25 cellular contexts compared by ENCODE assay signal in the genomic region with DNA sequence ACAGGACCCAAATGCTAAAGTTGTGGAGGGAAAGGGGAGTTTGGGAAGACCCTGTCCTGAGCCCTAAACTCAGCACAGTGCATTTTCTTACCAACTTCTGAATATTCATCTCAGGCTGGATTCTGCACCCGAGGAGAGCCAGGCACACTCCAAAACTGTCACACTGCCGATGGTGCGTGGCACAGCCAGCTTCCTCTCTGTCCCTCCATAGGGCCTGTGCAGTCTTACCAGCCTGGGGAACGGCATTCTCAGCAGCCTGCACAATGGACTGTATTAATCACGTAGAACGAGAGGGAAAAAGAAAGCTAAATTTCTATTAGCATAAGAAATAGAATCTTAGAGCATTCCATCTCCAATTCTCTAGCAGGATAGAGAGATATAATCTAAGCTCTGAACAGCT.
"Had no signal": no experiment of that assay in that cellular context is flagged by ENCODE, and none has a peak within 500 bp of the region (broad histone marks: within the 10 kb centered on the region; RNA-seq: fewer than 3 reads in every experiment).

No MANE protein-coding gene starts in this region.

- H3K4me3 ChIP-seq: cardiac muscle cell, coronary artery, gastroesophageal sphincter, lower lobe of right lung, mucosa of descending colon, pancreas, right lobe of liver, skin epidermis, tibial artery, upper lobe of right lung had no signal

- H3K27me3 ChIP-seq: cardiac muscle cell, gastroesophageal sphincter, pancreas, right lobe of liver, tibial artery, upper lobe of right lung had no signal

- H3K36me3 ChIP-seq: cardiac muscle cell had no signal

- H3K27ac ChIP-seq: cardiac muscle cell, coronary artery, gastroesophageal sphincter, lower lobe of right lung, pancreas, right lobe of liver, skin epidermis, tibial artery, upper lobe of right lung had no signal

- H3K9me3 ChIP-seq: gastroesophageal sphincter, lower lobe of right lung, mucosa of descending colon, pancreas, right lobe of liver, tibial artery, upper lobe of right lung had no signal

- H3K4me1 ChIP-seq: gastroesophageal sphincter, lower lobe of right lung, pancreas, right lobe of liver, tibial artery, upper lobe of right lung had no signal

- DNase-seq: activated CD4-positive, alpha-beta memory T cell treated with anti-CD3 and anti-CD28 coated beads, Interleukin-2, amount 10 ng/mL, durations not matched to agents 7 days and 5 days; activated CD4-positive, alpha-beta T cell treated with anti-CD3 and anti-CD28 coated beads for 1 hour; activated CD4-positive, alpha-beta T cell treated with anti-CD3 and anti-CD28 coated beads, Interleukin-2, amount 10 ng/mL, durations not matched to agents 7 days and 5 days; activated naive CD4-positive, alpha-beta T cell; activated T-cell treated with anti-CD3 and anti-CD28 coated beads, Interleukin-2, amount 50 U/mL, for 48 hours; effector memory CD8-positive, alpha-beta T cell; erythroblast; lower lobe of right lung; mucosa of descending colon; nephron progenitor cell; pancreas; right lobe of liver; stimulated activated CD4-positive, alpha-beta T cell treated with anti-CD3 and anti-CD28 coated beads, Interleukin-12 subunit alpha, Interleukin-12 subunit beta, amount 100 ng/mL, for 4 hours; stimulated activated CD4-positive, alpha-beta T cell treated with anti-CD3 and anti-CD28 coated beads, Interleukin-4, amount 100 ng/mL, for 1 hour; stimulated activated naive CD8-positive, alpha-beta T cell treated with anti-CD3 and anti-CD28 coated beads, Interleukin-15, Interleukin-2, amounts not matched to agents 100 U/mL and 50 U/mL, for 24 hours; T-helper 17 cell; T1000; tibial artery; upper lobe of right lung had no signal

- ATAC-seq: effector memory CD8-positive, alpha-beta T cell; gastroesophageal sphincter; left lobe of liver; lower lobe of right lung; mucosa of descending colon; pancreas; right lobe of liver; SK-N-SH treated with all-trans-retinoic acid at 6 μM for 48 hours; stimulated activated naive CD8-positive, alpha-beta T cell treated with anti-CD3 and anti-CD28 coated beads, Interleukin-15, Interleukin-2, amounts not matched to agents 100 U/mL and 50 U/mL, for 24 hours; T-helper 17 cell; upper lobe of right lung had no signal
